ENCODE assay signal across 20 cellular contexts in the genomic region with DNA sequence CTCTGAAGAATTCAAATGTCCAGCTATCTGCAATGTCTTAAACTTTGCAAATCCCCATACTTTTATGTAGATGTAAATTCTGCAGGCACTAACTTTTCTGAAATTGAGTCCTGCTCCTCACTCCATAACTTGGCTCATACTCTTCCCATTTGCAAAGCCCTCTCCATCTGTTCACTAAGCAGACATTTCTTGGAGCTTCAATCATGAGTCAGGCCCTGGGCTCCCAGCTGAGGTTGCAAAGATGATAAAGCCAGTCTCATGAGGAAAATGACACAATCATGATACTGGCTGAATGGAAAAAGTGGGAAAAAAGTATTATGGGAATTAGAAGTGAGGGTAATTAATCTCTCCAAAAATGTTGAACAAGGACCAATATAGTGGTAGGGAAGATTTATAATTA.
"Had no signal": no experiment of that assay in that cellular context is flagged by ENCODE, and none has a peak within 500 bp of the region (broad histone marks: within the 10 kb centered on the region; RNA-seq: fewer than 3 reads in every experiment).

No MANE protein-coding gene starts in this region.

- H2AFZ ChIP-seq: neural progenitor cell had no signal

- H3K9me3 ChIP-seq: gastrocnemius medialis, testis had no signal

- DNase-seq: activated CD4-positive, alpha-beta T cell treated with anti-CD3 and anti-CD28 coated beads for 1 hour; activated CD4-positive, alpha-beta T cell treated with anti-CD3 and anti-CD28 coated beads, Interleukin-2, amount 50 U/mL, for 4 hours; activated naive CD4-positive, alpha-beta T cell treated with Interleukin-2 at 50 U/mL for 16 hours; activated T-cell treated with anti-CD3 and anti-CD28 coated beads for 4 hours; aorta; gastrocnemius medialis; naive B cell; sigmoid colon; stimulated activated CD4-positive, alpha-beta T cell treated with anti-CD3 and anti-CD28 coated beads, Interleukin-12 subunit alpha, Interleukin-12 subunit beta, amount 100 ng/mL, for 4 hours; stimulated activated CD4-positive, alpha-beta T cell treated with anti-CD3 and anti-CD28 coated beads, Interleukin-2, amount 100 ng/mL, for 24 hours; stomach; T-helper 1 cell; testis; upper lobe of left lung had no signal

- H3K4me1 ChIP-seq: esophagus muscularis mucosa, gastrocnemius medialis, neural progenitor cell, sigmoid colon, stomach, testis, upper lobe of left lung had no signal

- H3K27me3 Mint-ChIP-seq: activated T-helper 17 cell treated with anti-CD3 and anti-CD28 coated beads, Interleukin-2, amount 50 U/mL, for 72 hours; naive B cell had no signal

- H3K4me1 Mint-ChIP-seq: activated T-helper 17 cell treated with anti-CD3 and anti-CD28 coated beads, Interleukin-2, amount 50 U/mL, for 72 hours; naive B cell; neural progenitor cell had no signal

- H3K27me3 ChIP-seq: esophagus muscularis mucosa, gastrocnemius medialis, neural progenitor cell, sigmoid colon, stomach, testis, upper lobe of left lung had no signal

- H3K27ac ChIP-seq: esophagus muscularis mucosa, gastrocnemius medialis, neural progenitor cell, sigmoid colon, stomach, testis, upper lobe of left lung, VCaP had no signal

- H3K4me2 ChIP-seq: neural progenitor cell had no signal

- FAIRE-seq: colon, islet of Langerhans had no signal

- H3K27ac Mint-ChIP-seq: activated T-helper 17 cell treated with anti-CD3 and anti-CD28 coated beads, Interleukin-2, amount 50 U/mL, for 72 hours; naive B cell; neural progenitor cell had no signal

- H3K4me3 ChIP-seq: esophagus muscularis mucosa, gastrocnemius medialis, neural progenitor cell, sigmoid colon, stomach, testis, upper lobe of left lung had no signal

- H3K4me3 Mint-ChIP-seq: activated T-helper 17 cell treated with anti-CD3 and anti-CD28 coated beads, Interleukin-2, amount 50 U/mL, for 72 hours; naive B cell; neural progenitor cell had no signal

- H3K36me3 Mint-ChIP-seq: naive B cell had no signal

- H3K36me3 ChIP-seq: esophagus muscularis mucosa, gastrocnemius medialis, neural progenitor cell, sigmoid colon, stomach, upper lobe of left lung had no signal

- H3K9ac ChIP-seq: neural progenitor cell had no signal
